ENCODE assay signal across 13 cellular contexts in genomic region chr16:49664221-49665215, GRCh38.
A peak's percentile ranks its signal among the peaks of the same experiment; 100 is the strongest.
DNase-seq lines count a peak whose midpoint lies in the region; ATAC-seq and TF ChIP-seq lines count a peak whose summit lies in the region.
"Had no signal": no experiment of that assay in that cellular context is flagged by ENCODE, and none has a peak within 500 bp of the region (broad histone marks: within the 10 kb centered on the region; RNA-seq: fewer than 3 reads in every experiment).

No MANE protein-coding gene starts in this region.

- no peaks in the 10 kb centered on the region for H3K36me3 ChIP-seq in BE2C
- H3K36me3 ChIP-seq in colonic mucosa: no peaks in the 10 kb centered on the region
- no peaks in the 10 kb centered on the region for H3K36me3 ChIP-seq in sigmoid colon

- H3K4me1 ChIP-seq in BE2C (peaks cover 34% of the 10 kb centered on the region), colonic mucosa (no peaks in the 10 kb centered on the region), sigmoid colon (peaks cover 0 to 39% (median 32%) of the 10 kb centered on the region in 4 donors)

- no peak for TF ChIP-seq EP300 in sigmoid colon (IDR thresholded peaks at IDR 0.05)

- no peak overlapping the region for H3K27ac ChIP-seq in colonic mucosa
- H3K27ac ChIP-seq in sigmoid colon: peak overlapping the region; percentile 75 to 87 (median 82)

- DNase-seq in BE2C (peak; percentile 38), colonic mucosa (peak; percentile 25), left kidney (ENCODE audit: low read depth, low spot score) (peak; percentile 47), sigmoid colon (peak; percentile 78)
- no peak for DNase-seq in NK-92 treated with Interleukin-12 subunit alpha and Interleukin-12 subunit beta, amount 100 ng/mL, for 24 hours (lab: John Stamatoyannopoulos, UW)
- DNase-seq: activated CD4-positive, alpha-beta T cell treated with anti-CD3 and anti-CD28 coated beads, Interleukin-2, amount 50 U/mL, for 4 hours; activated effector memory CD4-positive, alpha-beta T cell treated with anti-CD3 and anti-CD28 coated beads, Interleukin-2, amount 50 U/mL, for 16 hours; NCI-H1694 treated with DMSO at 0.1 percent for 48 hours; NCI-H524 treated with DMSO at 0.1 percent for 48 hours; T-helper 9 cell had no signal

- WGBS in sigmoid colon, 2 donors: 53 to 73% methylated on average over 37 of the region's 37 CpGs

- H3K9me3 ChIP-seq in BE2C (no peaks in the 10 kb centered on the region), colonic mucosa (no peaks in the 10 kb centered on the region), sigmoid colon (no peaks in the 10 kb centered on the region)

- intact Hi-C loops in colonic mucosa (cut with DNase I): no loop called here
- intact Hi-C loops in sigmoid colon (cut with DNase I): loop anchor here (5.0 kb wide), 1 partner anchor 38 kb away; no protein-coding TSS in a partner anchor

- no peak for TF ChIP-seq POLR2A in sigmoid colon (IDR thresholded peaks at IDR 0.05)

- TF ChIP-seq CTCF in BE2C (IDR thresholded peaks at IDR 0.05; ENCODE audit: low read depth, low read length): no peak
- no peak for TF ChIP-seq CTCF in colonic mucosa (IDR thresholded peaks at IDR 0.05)
- TF ChIP-seq CTCF in sigmoid colon (IDR thresholded peaks at IDR 0.05): no peak

- H3K27me3 ChIP-seq in BE2C (no peaks in the 10 kb centered on the region), colonic mucosa (no peaks in the 10 kb centered on the region), sigmoid colon (no peaks in the 10 kb centered on the region)

- no peak overlapping the region for H3K4me3 ChIP-seq in BE2C (ENCODE audit: low read depth, low read length)
- no peak overlapping the region for H3K4me3 ChIP-seq in colonic mucosa
- H3K4me3 ChIP-seq in sigmoid colon: peak overlapping the region in 3 of 4 donors; percentile 27 to 40 (median 38)

- peak overlapping the region in 1 of 2 donors; percentile 35 for H3K9ac ChIP-seq in colonic mucosa (ENCODE audit: low read depth in 2 of 2, low read length in 2 of 2)

- ATAC-seq in HG02610 (IDR thresholded peaks at IDR 0.05; ENCODE audit: unreplicated experiment) (no peak), HG03196 (IDR thresholded peaks at IDR 0.05; ENCODE audit: unreplicated experiment) (no peak), GM21528 (IDR thresholded peaks at IDR 0.05; ENCODE audit: low FRiP score, unreplicated experiment) (no peak)

Comparison
In these comparisons a context has a peak if more than half of its experiments do, and no peak if none do; other contexts are left out.
1. H3K4me3 ChIP-seq: peak in sigmoid colon (3 of 4); none in BE2C (single experiment) and colonic mucosa (single experiment).